ENCODE assay signal across 8 cellular contexts in the genomic region with DNA sequence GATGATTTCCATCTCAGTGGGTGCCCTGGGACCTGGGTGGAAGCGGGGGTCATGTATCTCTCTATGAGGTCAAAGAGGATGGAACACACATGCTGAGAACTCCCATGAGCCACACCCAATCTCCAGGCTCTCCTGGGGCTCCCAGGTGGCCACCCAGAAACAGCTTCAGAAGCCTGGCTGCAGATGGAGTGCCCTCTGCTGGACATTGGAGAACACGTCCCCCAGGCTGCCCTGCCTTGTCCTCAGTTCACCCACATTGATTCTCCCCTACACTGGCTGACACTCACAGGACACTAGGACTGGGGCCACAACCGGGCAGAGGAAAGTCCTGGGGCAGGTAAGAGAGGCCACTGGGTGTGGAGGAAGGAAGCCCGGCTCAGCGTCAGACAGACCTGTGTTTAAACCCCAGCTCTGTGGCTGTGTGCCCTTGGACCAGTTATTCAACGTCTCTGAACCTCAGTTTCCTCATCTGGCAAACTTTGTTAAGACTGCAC. TPM values are rescaled to one million over a fixed set of nuclear protein-coding genes. Genes with fewer than 3 reads are reported as not detected.
DNase-seq lines count a peak whose midpoint lies in the region; ATAC-seq and TF ChIP-seq lines count a peak whose summit lies in the region.

No MANE protein-coding gene starts in this region.

- H3K4me3 ChIP-seq in CD4-positive, CD25-positive, alpha-beta regulatory T cell (ENCODE audit: low read depth, low read length): no peak overlapping the region
- H3K4me3 ChIP-seq in fibroblast of lung (replicated peaks in 1 of 4; ENCODE audit: control extremely low read depth in 1 of 4, insufficient read depth in 1 of 4, low read depth in 3 of 4, low read length in 4 of 4): no peak overlapping the region
- no peak overlapping the region for H3K4me3 ChIP-seq in transverse colon

- peaks cover 32% of the 10 kb centered on the region for H3K4me1 ChIP-seq in CD4-positive, CD25-positive, alpha-beta regulatory T cell (ENCODE audit: control insufficient read depth, insufficient read depth, low read length, poor library complexity, severe bottlenecking)
- H3K4me1 ChIP-seq in fibroblast of lung (ENCODE audit: control insufficient read depth, extremely low read depth, insufficient read depth, low read length) (peaks cover 11% of the 10 kb centered on the region), transverse colon (peaks cover 8 to 47% (median 30%) of the 10 kb centered on the region in 4 donors)

- H3K79me2 ChIP-seq in fibroblast of lung (ENCODE audit: control insufficient read depth, insufficient read depth, low read length): peaks cover 20% of the 10 kb centered on the region

- peaks cover 3% of the 10 kb centered on the region for H4K20me1 ChIP-seq in fibroblast of lung (ENCODE audit: control insufficient read depth, extremely low read depth, insufficient read depth, low read length)

- peaks cover 4% of the 10 kb centered on the region for H3K27me3 Mint-ChIP-seq in CD4-positive, CD25-positive, alpha-beta regulatory T cell
- H3K27me3 Mint-ChIP-seq in activated T-cell treated with anti-CD3 and anti-CD28 coated beads, Interleukin-2, amount 50 U/mL, for 24 hours: no peaks in the 10 kb centered on the region

- H3K36me3 Mint-ChIP-seq in CD4-positive, CD25-positive, alpha-beta regulatory T cell: no peaks in the 10 kb centered on the region
- H3K36me3 Mint-ChIP-seq in activated T-cell treated with anti-CD3 and anti-CD28 coated beads, Interleukin-2, amount 50 U/mL, for 24 hours (ENCODE audit: low read depth): peaks cover 12% of the 10 kb centered on the region

- no peak overlapping the region for H3K4me2 ChIP-seq in fibroblast of lung (ENCODE audit: extremely low read depth, insufficient read depth, low read length)

- 14% methylated on average over 6 of the region's 6 CpGs; no CpG with 5 or more reads in 1 of the 2 donors for WGBS in transverse colon (ENCODE audit: low coverage in 1 of 2), 2 donors

- intact Hi-C loops in transverse colon (cut with DNase I; ENCODE audit: low total_unique reads): loop anchor here (1.0 kb wide), 1 partner anchor 38 kb away; no protein-coding TSS in a partner anchor

- no peak for TF ChIP-seq POLR2A in transverse colon (IDR thresholded peaks at IDR 0.05)

- no peak for TF ChIP-seq EP300 in transverse colon (IDR thresholded peaks at IDR 0.05; ENCODE audit: low read depth)

- peak; percentile 62 to 80 (median 75) for DNase-seq in CD4-positive, CD25-positive, alpha-beta regulatory T cell
- DNase-seq in HS-5 (ENCODE audit: low read depth): peak; percentile 60
- DNase-seq in OCI-M1 (lab: John Stamatoyannopoulos, UW): peak; percentile 83
- DNase-seq in activated T-cell treated with anti-CD3 and anti-CD28 coated beads, Interleukin-2, amount 50 U/mL, for 24 hours: peak; percentile 81
- peak; percentile 70 to 80 for DNase-seq in fibroblast of lung (ENCODE audit: low read depth in 2 of 2)
- peak in 36 of 56 donors; percentile 8 to 77 (median 30) for DNase-seq in nucleus accumbens (lab: John Stamatoyannopoulos, UW)
- DNase-seq in transverse colon: peak; percentile 87

- H3K27ac Mint-ChIP-seq in CD4-positive, CD25-positive, alpha-beta regulatory T cell: peak overlapping the region in 2 of 3 donors; percentile 64 to 85
- H3K27ac Mint-ChIP-seq in activated T-cell treated with anti-CD3 and anti-CD28 coated beads, Interleukin-2, amount 50 U/mL, for 24 hours: peak overlapping the region; percentile 71

- H3K27me3 ChIP-seq in CD4-positive, CD25-positive, alpha-beta regulatory T cell (ENCODE audit: control insufficient read depth, insufficient read depth, low read length): no peaks in the 10 kb centered on the region
- no peaks in the 10 kb centered on the region for H3K27me3 ChIP-seq in fibroblast of lung (ENCODE audit: control insufficient read depth, insufficient read depth, low read length)
- no peaks in the 10 kb centered on the region for H3K27me3 ChIP-seq in transverse colon

- H3K27ac ChIP-seq in CD4-positive, CD25-positive, alpha-beta regulatory T cell (ENCODE audit: insufficient read depth, low read length, poor library complexity, severe bottlenecking): no peak overlapping the region
- H3K27ac ChIP-seq in fibroblast of lung (ENCODE audit: insufficient read depth, low read length) (peak overlapping the region; percentile 42), transverse colon (peak overlapping the region; percentile 5 to 59 (median 28))

- peak; percentile 9 to 11 for ATAC-seq in CD4-positive, CD25-positive, alpha-beta regulatory T cell (ENCODE audit: low read depth in 2 of 2)
- ATAC-seq in HG02588 (IDR thresholded peaks at IDR 0.05; ENCODE audit: unreplicated experiment): no peak

- H3K9me3 ChIP-seq in CD4-positive, CD25-positive, alpha-beta regulatory T cell (ENCODE audit: control insufficient read depth in 2 of 2, low read length in 2 of 2): no peaks in the 10 kb centered on the region
- H3K9me3 ChIP-seq in fibroblast of lung (ENCODE audit: control insufficient read depth, insufficient read depth, low read depth, low read length) (no peaks in the 10 kb centered on the region), transverse colon (no peaks in the 10 kb centered on the region)

- in situ Hi-C loops in transverse colon (cut with MboI; ENCODE audit: low pct_ligation_motif_present in 1 of 4, low pct_unique_long_range_greater_than_20kb in 1 of 4, low sequenced_read_pairs in 3 of 4): loop anchor here in 3 of 4 donors (5.0 to 25.0 kb wide), 3 partner anchors 39 to 106 kb away; no protein-coding TSS in a partner anchor

- peaks cover 4 to 33% (median 18%) of the 10 kb centered on the region in 4 donors for H3K4me1 Mint-ChIP-seq in CD4-positive, CD25-positive, alpha-beta regulatory T cell
- peaks cover 28% of the 10 kb centered on the region for H3K4me1 Mint-ChIP-seq in activated T-cell treated with anti-CD3 and anti-CD28 coated beads, Interleukin-2, amount 50 U/mL, for 24 hours (ENCODE audit: low read depth)

- no peak overlapping the region for H3K9ac ChIP-seq in fibroblast of lung (ENCODE audit: insufficient read depth, low read length)

- H3K4me3 Mint-ChIP-seq in CD4-positive, CD25-positive, alpha-beta regulatory T cell: peak overlapping the region in 2 of 4 donors; percentile 1 to 80
- no peak overlapping the region for H3K4me3 Mint-ChIP-seq in activated T-cell treated with anti-CD3 and anti-CD28 coated beads, Interleukin-2, amount 50 U/mL, for 24 hours

- H3K9me3 Mint-ChIP-seq in CD4-positive, CD25-positive, alpha-beta regulatory T cell: no peaks in the 10 kb centered on the region
- H3K9me3 Mint-ChIP-seq in activated T-cell treated with anti-CD3 and anti-CD28 coated beads, Interleukin-2, amount 50 U/mL, for 24 hours: no peaks in the 10 kb centered on the region

- TF ChIP-seq CTCF in fibroblast of lung (conservative IDR thresholded peaks at IDR 0.05 in 1 of 2, IDR thresholded peaks at IDR 0.05 in 1 of 2; ENCODE audit: low read depth in 1 of 2, low read length in 2 of 2) (peak; percentile 85 to 91), transverse colon (IDR thresholded peaks at IDR 0.05) (peak; percentile 89 to 94 (median 91))

- no peaks in the 10 kb centered on the region for H3K36me3 ChIP-seq in CD4-positive, CD25-positive, alpha-beta regulatory T cell (ENCODE audit: control insufficient read depth, insufficient read depth, low read length)
- H3K36me3 ChIP-seq in fibroblast of lung (ENCODE audit: control insufficient read depth, insufficient read depth, low read length) (peaks cover 15% of the 10 kb centered on the region), transverse colon (no peaks in the 10 kb centered on the region)

- no peak overlapping the region for H2AFZ ChIP-seq in fibroblast of lung (ENCODE audit: low read length)

RNA-seq across cellular contexts. Expression of gene NOL12, which starts 4.5 kb away (rescaled TPM):
- 38.2 TPM for total RNA-seq in CD4-positive, CD25-positive, alpha-beta regulatory T cell
- 10 to 100 TPM; 33.7 to 46.9 (median 41.2) TPM for polyA plus RNA-seq in CD4-positive, CD25-positive, alpha-beta regulatory T cell
- total RNA-seq in fibroblast of lung (12.1 and 15.4 TPM in 2 replicates), transverse colon (100 to 1,000 TPM in 1 of 4 donors, 10 to 100 TPM in 3; 44.1 to 143 (median 57.2) TPM)
- polyA plus RNA-seq in fibroblast of lung: 12.8 and 26.1 TPM in 2 replicates
- polyA plus RNA-seq in fibroblast of lung (2012): 16.0 and 29.1 TPM in 2 replicates
- 5.0 and 6.3 TPM in 2 replicates for polyA minus RNA-seq in fibroblast of lung (ENCODE audit: low replicate concordance)

RNA-seq across cellular contexts. Expression of gene LGALS1, which starts 6.2 kb away (rescaled TPM):
- 209 TPM for total RNA-seq in CD4-positive, CD25-positive, alpha-beta regulatory T cell
- polyA plus RNA-seq in CD4-positive, CD25-positive, alpha-beta regulatory T cell: 100 to 1,000 TPM; 321 to 829 (median 545) TPM
- total RNA-seq in fibroblast of lung: 6,362 and 11,230 TPM in 2 replicates
- polyA plus RNA-seq in fibroblast of lung: 5,090 and 5,801 TPM in 2 replicates
- polyA plus RNA-seq in fibroblast of lung (2012): 11,602 and 14,894 TPM in 2 replicates
- 14,591 and 18,200 TPM in 2 replicates for polyA minus RNA-seq in fibroblast of lung (ENCODE audit: low replicate concordance)
- total RNA-seq in transverse colon: 100 to 1,000 TPM; 196 to 558 (median 224) TPM

RNA-seq across cellular contexts. Expression of gene TRIOBP, which starts 15.2 kb away (rescaled TPM):
- total RNA-seq in CD4-positive, CD25-positive, alpha-beta regulatory T cell: 24.8 TPM
- polyA plus RNA-seq in CD4-positive, CD25-positive, alpha-beta regulatory T cell: 10 to 100 TPM; 10.9 to 19.2 (median 13.1) TPM
- 105 and 131 TPM in 2 replicates for total RNA-seq in fibroblast of lung
- 32.9 and 35.4 TPM in 2 replicates for polyA plus RNA-seq in fibroblast of lung
- polyA plus RNA-seq in fibroblast of lung (2012): 104 and 109 TPM in 2 replicates
- 188 and 198 TPM in 2 replicates for polyA minus RNA-seq in fibroblast of lung (ENCODE audit: low replicate concordance)
- 100 to 1,000 TPM; 121 to 265 (median 129) TPM for total RNA-seq in transverse colon

RNA-seq across cellular contexts. Expression of gene PDXP, which starts 23.1 kb away (rescaled TPM):
- 2.0 TPM for total RNA-seq in CD4-positive, CD25-positive, alpha-beta regulatory T cell
- polyA plus RNA-seq in CD4-positive, CD25-positive, alpha-beta regulatory T cell: 1 to 10 TPM; 1.1 to 5.8 (median 3.4) TPM
- 4.0 and 5.1 TPM in 2 replicates for total RNA-seq in fibroblast of lung
- 7.9 and 14.7 TPM in 2 replicates for polyA plus RNA-seq in fibroblast of lung
- 6.9 and 16.5 TPM in 2 replicates for polyA plus RNA-seq in fibroblast of lung (2012)
- 14.5 and 15.0 TPM in 2 replicates for polyA minus RNA-seq in fibroblast of lung (ENCODE audit: low replicate concordance)
- 100 to 1,000 TPM in 1 of 4 donors, 10 to 100 TPM in 3; 28.9 to 126 (median 50.7) TPM for total RNA-seq in transverse colon

RNA-seq across cellular contexts. Expression of gene SH3BP1, which starts 42.1 kb away (rescaled TPM):
- 126 TPM for total RNA-seq in CD4-positive, CD25-positive, alpha-beta regulatory T cell
- 10 to 100 TPM; 10.1 to 17.8 (median 16.2) TPM for polyA plus RNA-seq in CD4-positive, CD25-positive, alpha-beta regulatory T cell
- 3.1 and 6.2 TPM in 2 replicates for total RNA-seq in fibroblast of lung
- 2.9 and 5.5 TPM in 2 replicates for polyA plus RNA-seq in fibroblast of lung
- polyA plus RNA-seq in fibroblast of lung (2012): 7.7 and 15.2 TPM in 2 replicates
- 15.3 and 34.4 TPM in 2 replicates for polyA minus RNA-seq in fibroblast of lung (ENCODE audit: low replicate concordance)
- 100 to 1,000 TPM in 2 of 4 donors, 10 to 100 TPM in 2; 53.1 to 158 (median 84.7) TPM for total RNA-seq in transverse colon

Comparison
In these comparisons a context has a peak if more than half of its experiments do, and no peak if none do; other contexts are left out.
1. DNase-seq: peak in every context shown above with its lines; median percentile 87 in transverse colon; 83 in OCI-M1; 81 in activated T-cell treated with anti-CD3 and anti-CD28 coated beads, Interleukin-2, amount 50 U/mL, for 24 hours; 75 in CD4-positive, CD25-positive, alpha-beta regulatory T cell; 75 in fibroblast of lung; 60 in HS-5; 30 in nucleus accumbens.
2. RNA of gene LGALS1, which starts 6.2 kb away (total RNA-seq): 6,362 to 11,230 TPM in fibroblast of lung; 196 to 558 TPM in transverse colon and 209 TPM in CD4-positive, CD25-positive, alpha-beta regulatory T cell (single experiment); every median in the first group is over 10 times any median in the second.